Comparison of ENCODE assay signal across 2 cellular contexts in the genomic region with DNA sequence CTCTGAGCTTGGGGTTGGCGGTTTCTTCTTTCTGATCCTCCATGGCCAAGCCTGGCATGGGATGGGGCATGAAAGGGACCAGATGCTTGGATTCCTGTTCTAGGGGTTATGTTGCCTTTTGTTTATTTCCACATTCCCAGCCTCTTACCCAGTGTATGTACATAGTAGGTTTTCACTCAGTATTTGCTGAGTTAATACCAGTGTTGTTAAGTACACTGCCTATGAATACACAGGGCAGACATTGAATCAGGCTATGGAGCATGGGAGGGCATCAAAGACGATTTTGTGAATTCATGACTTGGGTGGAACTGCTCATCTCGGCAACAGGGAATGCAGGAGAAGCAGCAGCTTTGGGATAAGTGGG.
TF ChIP-seq lines count a peak whose summit lies in the region.

No MANE protein-coding gene starts in this region.

TF ChIP-seq in SK-N-SH, 30 proteins besides CTCF, POLR2A, EP300 and RAD21 (continued from another document):
- TF ChIP-seq YY1 (IDR thresholded peaks at IDR 0.05; ENCODE audit: low read depth) (no peak), MEF2A (IDR thresholded peaks at IDR 0.05; ENCODE audit: borderline replicate concordance, low read depth) (no peak), TCF12 (IDR thresholded peaks at IDR 0.05) (no peak), SMC3 (IDR thresholded peaks at IDR 0.05; ENCODE audit: low read depth, low read length) (no peak), NFIC (IDR thresholded peaks at IDR 0.05; ENCODE audit: borderline replicate concordance) (no peak), TAF1 (IDR thresholded peaks at IDR 0.05; ENCODE audit: borderline replicate concordance, low read depth, low read length) (no peak)
- TF ChIP-seq, protein P1, sequence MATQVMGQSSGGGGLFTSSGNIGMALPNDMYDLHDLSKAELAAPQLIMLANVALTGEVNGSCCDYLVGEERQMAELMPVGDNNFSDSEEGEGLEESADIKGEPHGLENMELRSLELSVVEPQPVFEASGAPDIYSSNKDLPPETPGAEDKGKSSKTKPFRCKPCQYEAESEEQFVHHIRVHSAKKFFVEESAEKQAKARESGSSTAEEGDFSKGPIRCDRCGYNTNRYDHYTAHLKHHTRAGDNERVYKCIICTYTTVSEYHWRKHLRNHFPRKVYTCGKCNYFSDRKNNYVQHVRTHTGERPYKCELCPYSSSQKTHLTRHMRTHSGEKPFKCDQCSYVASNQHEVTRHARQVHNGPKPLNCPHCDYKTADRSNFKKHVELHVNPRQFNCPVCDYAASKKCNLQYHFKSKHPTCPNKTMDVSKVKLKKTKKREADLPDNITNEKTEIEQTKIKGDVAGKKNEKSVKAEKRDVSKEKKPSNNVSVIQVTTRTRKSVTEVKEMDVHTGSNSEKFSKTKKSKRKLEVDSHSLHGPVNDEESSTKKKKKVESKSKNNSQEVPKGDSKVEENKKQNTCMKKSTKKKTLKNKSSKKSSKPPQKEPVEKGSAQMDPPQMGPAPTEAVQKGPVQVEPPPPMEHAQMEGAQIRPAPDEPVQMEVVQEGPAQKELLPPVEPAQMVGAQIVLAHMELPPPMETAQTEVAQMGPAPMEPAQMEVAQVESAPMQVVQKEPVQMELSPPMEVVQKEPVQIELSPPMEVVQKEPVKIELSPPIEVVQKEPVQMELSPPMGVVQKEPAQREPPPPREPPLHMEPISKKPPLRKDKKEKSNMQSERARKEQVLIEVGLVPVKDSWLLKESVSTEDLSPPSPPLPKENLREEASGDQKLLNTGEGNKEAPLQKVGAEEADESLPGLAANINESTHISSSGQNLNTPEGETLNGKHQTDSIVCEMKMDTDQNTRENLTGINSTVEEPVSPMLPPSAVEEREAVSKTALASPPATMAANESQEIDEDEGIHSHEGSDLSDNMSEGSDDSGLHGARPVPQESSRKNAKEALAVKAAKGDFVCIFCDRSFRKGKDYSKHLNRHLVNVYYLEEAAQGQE (IDR thresholded peaks at IDR 0.05; ENCODE audit: low read depth, low read length) = no peak

TF ChIP-seq in SK-N-SH treated with all-trans-retinoic acid at 6 μM for 48 hours, 23 proteins besides CTCF, POLR2A, EP300 and RAD21 (continued from another document):
- TF ChIP-seq, protein P2, sequence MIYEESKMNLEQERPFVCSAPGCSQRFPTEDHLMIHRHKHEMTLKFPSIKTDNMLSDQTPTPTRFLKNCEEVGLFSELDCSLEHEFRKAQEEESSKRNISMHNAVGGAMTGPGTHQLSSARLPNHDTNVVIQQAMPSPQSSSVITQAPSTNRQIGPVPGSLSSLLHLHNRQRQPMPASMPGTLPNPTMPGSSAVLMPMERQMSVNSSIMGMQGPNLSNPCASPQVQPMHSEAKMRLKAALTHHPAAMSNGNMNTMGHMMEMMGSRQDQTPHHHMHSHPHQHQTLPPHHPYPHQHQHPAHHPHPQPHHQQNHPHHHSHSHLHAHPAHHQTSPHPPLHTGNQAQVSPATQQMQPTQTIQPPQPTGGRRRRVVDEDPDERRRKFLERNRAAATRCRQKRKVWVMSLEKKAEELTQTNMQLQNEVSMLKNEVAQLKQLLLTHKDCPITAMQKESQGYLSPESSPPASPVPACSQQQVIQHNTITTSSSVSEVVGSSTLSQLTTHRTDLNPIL (CRISPR knock-in tag; IDR thresholded peaks at IDR 0.05; ENCODE audit: low read depth) = no peak
- TF ChIP-seq SNAI2 (CRISPR knock-in tag; IDR thresholded peaks at IDR 0.05) = no peak
- no peak for TF ChIP-seq ZNF70 (CRISPR knock-in tag; IDR thresholded peaks at IDR 0.05)
- no peak for TF ChIP-seq ARNTL (CRISPR knock-in tag; IDR thresholded peaks at IDR 0.05; ENCODE audit: borderline replicate concordance, low read depth)
- no peak for TF ChIP-seq ESRRG (CRISPR knock-in tag; IDR thresholded peaks at IDR 0.05)
- TF ChIP-seq ZFP30 (CRISPR knock-in tag; IDR thresholded peaks at IDR 0.05) = no peak
- no peak for TF ChIP-seq ZNF565 (CRISPR knock-in tag; conservative IDR thresholded peaks at IDR 0.05; ENCODE audit: low read depth)
- TF ChIP-seq BACH2 (CRISPR knock-in tag; IDR thresholded peaks at IDR 0.05; ENCODE audit: borderline replicate concordance) = no peak
- TF ChIP-seq GLIS3 (CRISPR knock-in tag; IDR thresholded peaks at IDR 0.05) = no peak
- TF ChIP-seq ZFP3 (CRISPR knock-in tag; IDR thresholded peaks at IDR 0.05) = no peak
- no peak for TF ChIP-seq OSR1 (CRISPR knock-in tag; IDR thresholded peaks at IDR 0.05)
- TF ChIP-seq, protein P3, sequence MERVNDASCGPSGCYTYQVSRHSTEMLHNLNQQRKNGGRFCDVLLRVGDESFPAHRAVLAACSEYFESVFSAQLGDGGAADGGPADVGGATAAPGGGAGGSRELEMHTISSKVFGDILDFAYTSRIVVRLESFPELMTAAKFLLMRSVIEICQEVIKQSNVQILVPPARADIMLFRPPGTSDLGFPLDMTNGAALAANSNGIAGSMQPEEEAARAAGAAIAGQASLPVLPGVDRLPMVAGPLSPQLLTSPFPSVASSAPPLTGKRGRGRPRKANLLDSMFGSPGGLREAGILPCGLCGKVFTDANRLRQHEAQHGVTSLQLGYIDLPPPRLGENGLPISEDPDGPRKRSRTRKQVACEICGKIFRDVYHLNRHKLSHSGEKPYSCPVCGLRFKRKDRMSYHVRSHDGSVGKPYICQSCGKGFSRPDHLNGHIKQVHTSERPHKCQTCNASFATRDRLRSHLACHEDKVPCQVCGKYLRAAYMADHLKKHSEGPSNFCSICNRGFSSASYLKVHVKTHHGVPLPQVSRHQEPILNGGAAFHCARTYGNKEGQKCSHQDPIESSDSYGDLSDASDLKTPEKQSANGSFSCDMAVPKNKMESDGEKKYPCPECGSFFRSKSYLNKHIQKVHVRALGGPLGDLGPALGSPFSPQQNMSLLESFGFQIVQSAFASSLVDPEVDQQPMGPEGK (CRISPR knock-in tag; IDR thresholded peaks at IDR 0.05; ENCODE audit: borderline replicate concordance) = no peak
- TF ChIP-seq, protein P4, sequence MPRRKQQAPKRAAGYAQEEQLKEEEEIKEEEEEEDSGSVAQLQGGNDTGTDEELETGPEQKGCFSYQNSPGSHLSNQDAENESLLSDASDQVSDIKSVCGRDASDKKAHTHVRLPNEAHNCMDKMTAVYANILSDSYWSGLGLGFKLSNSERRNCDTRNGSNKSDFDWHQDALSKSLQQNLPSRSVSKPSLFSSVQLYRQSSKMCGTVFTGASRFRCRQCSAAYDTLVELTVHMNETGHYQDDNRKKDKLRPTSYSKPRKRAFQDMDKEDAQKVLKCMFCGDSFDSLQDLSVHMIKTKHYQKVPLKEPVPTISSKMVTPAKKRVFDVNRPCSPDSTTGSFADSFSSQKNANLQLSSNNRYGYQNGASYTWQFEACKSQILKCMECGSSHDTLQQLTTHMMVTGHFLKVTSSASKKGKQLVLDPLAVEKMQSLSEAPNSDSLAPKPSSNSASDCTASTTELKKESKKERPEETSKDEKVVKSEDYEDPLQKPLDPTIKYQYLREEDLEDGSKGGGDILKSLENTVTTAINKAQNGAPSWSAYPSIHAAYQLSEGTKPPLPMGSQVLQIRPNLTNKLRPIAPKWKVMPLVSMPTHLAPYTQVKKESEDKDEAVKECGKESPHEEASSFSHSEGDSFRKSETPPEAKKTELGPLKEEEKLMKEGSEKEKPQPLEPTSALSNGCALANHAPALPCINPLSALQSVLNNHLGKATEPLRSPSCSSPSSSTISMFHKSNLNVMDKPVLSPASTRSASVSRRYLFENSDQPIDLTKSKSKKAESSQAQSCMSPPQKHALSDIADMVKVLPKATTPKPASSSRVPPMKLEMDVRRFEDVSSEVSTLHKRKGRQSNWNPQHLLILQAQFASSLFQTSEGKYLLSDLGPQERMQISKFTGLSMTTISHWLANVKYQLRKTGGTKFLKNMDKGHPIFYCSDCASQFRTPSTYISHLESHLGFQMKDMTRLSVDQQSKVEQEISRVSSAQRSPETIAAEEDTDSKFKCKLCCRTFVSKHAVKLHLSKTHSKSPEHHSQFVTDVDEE (CRISPR knock-in tag; IDR thresholded peaks at IDR 0.05) = no peak
- TF ChIP-seq ISL1 (CRISPR knock-in tag; IDR thresholded peaks at IDR 0.05) = no peak
- TF ChIP-seq ZNF8 (CRISPR knock-in tag; IDR thresholded peaks at IDR 0.05) = no peak
- no peak for TF ChIP-seq TCF4 (CRISPR knock-in tag; IDR thresholded peaks at IDR 0.05; ENCODE audit: borderline replicate concordance)
- no peak for TF ChIP-seq TOX (CRISPR knock-in tag; IDR thresholded peaks at IDR 0.05; ENCODE audit: borderline replicate concordance)
- no peak for TF ChIP-seq CSDC2 (CRISPR knock-in tag; IDR thresholded peaks at IDR 0.05)
